Comparison of ENCODE assay signal across 29 cellular contexts in the genomic region with DNA sequence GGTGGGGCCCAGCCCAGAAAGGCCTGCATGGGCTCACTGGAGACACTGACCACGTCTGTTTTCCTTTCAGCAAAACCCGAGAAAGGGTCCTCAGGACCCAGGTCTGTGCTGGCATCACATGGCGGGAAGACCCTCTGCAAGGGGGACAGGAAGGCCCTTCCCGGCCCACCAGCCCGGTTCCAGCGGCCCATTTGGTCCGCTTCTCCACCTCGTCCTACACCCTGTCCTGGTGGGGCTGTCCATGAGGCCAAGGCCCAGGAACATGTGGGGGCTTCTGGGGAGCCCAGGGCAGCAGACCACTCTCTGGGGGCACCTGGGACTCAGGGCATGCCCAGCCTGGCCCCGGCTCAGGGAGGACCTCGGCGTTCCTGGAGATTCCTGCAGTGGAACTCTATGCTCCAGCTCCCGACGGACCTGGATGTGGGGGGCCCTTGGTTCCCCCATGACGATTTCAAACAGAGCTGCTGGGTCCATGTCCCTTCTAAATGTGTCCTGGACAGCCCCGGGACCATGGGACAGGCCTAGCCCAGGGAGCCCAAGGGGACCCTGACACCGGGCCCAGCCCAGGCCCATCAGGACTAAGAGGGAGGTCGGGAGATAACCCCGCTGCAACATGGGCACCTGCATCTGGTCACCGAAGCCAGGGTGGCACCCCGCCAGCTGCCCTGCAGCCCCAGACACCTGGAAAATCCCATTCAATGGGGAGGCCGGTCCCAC.
"Had no signal": no experiment of that assay in that cellular context is flagged by ENCODE, and none has a peak within 500 bp of the region (broad histone marks: within the 10 kb centered on the region; RNA-seq: fewer than 3 reads in every experiment).

No MANE protein-coding gene starts in this region.

- H3K36me3 ChIP-seq: brain microvascular endothelial cell, esophagus muscularis mucosa, gastroesophageal sphincter, WERI-Rb-1 had no signal

- H3K4me1 ChIP-seq: esophagus muscularis mucosa, gastroesophageal sphincter had no signal

- ATAC-seq: activated CD4-positive, CD25-positive, alpha-beta regulatory T cell treated with anti-CD3 and anti-CD28 coated beads, Interleukin-2, amount 50 U/mL, for 24 hours; activated CD8-positive, alpha-beta T cell treated with anti-CD3 and anti-CD28 coated beads for 36 hours; activated T-cell treated with anti-CD3 and anti-CD28 coated beads, Interleukin-2, amount 50 U/mL, for 4 hours; activated T-helper 17 cell treated with anti-CD3 and anti-CD28 coated beads, Interleukin-2, amount 50 U/mL, for 72 hours; effector memory CD8-positive, alpha-beta T cell; gastroesophageal sphincter; T-helper 17 cell had no signal

- H3K4me3 ChIP-seq: esophagus muscularis mucosa, gastroesophageal sphincter had no signal

- DNase-seq: activated B cell treated with CpG ODN at 0.5 μM for 24 hours; activated CD4-positive, alpha-beta T cell treated with anti-CD3 and anti-CD28 coated beads for 48 hours; activated CD4-positive, alpha-beta T cell treated with anti-CD3 and anti-CD28 coated beads, Interleukin-2, amount 50 U/mL, for 1 hour; activated CD4-positive, alpha-beta T cell treated with anti-CD3 and anti-CD28 coated beads, Interleukin-2, amount 50 U/mL, for 48 hours; activated CD8-positive, alpha-beta memory T cell treated with anti-CD3 and anti-CD28 coated beads for 24 hours; activated CD8-positive, alpha-beta T cell treated with anti-CD3 and anti-CD28 coated beads for 36 hours; activated effector memory CD4-positive, alpha-beta T cell treated with Interleukin-2 at 50 U/mL for 16 hours; activated gamma-delta T cell treated with Interleukin-2 at 50 U/mL for 16 hours; activated naive CD4-positive, alpha-beta T cell treated with anti-CD3 and anti-CD28 coated beads, Interleukin-2, amount 50 U/mL, for 16 hours; activated naive CD4-positive, alpha-beta T cell treated with Interleukin-2 at 50 U/mL for 16 hours; activated T-cell treated with anti-CD3 and anti-CD28 coated beads, Interleukin-2, amount 50 U/mL, for 4 hours; amniotic stem cell; anterior cingulate cortex; brain microvascular endothelial cell; caudate nucleus; cortex of kidney; dermis blood vessel endothelial cell; effector CD4-positive, alpha-beta T cell; effector memory CD8-positive, alpha-beta T cell; erythroblast; foreskin melanocyte; T-helper 1 cell; T-helper 17 cell; T1000; WERI-Rb-1 had no signal

- H3K9me3 ChIP-seq: esophagus muscularis mucosa had no signal

- H3K27me3 ChIP-seq: brain microvascular endothelial cell, esophagus muscularis mucosa, gastroesophageal sphincter had no signal

- H3K27ac ChIP-seq: brain microvascular endothelial cell, esophagus muscularis mucosa, gastroesophageal sphincter, WERI-Rb-1 had no signal
